23 cellular contexts compared by ENCODE assay signal in the genomic region with DNA sequence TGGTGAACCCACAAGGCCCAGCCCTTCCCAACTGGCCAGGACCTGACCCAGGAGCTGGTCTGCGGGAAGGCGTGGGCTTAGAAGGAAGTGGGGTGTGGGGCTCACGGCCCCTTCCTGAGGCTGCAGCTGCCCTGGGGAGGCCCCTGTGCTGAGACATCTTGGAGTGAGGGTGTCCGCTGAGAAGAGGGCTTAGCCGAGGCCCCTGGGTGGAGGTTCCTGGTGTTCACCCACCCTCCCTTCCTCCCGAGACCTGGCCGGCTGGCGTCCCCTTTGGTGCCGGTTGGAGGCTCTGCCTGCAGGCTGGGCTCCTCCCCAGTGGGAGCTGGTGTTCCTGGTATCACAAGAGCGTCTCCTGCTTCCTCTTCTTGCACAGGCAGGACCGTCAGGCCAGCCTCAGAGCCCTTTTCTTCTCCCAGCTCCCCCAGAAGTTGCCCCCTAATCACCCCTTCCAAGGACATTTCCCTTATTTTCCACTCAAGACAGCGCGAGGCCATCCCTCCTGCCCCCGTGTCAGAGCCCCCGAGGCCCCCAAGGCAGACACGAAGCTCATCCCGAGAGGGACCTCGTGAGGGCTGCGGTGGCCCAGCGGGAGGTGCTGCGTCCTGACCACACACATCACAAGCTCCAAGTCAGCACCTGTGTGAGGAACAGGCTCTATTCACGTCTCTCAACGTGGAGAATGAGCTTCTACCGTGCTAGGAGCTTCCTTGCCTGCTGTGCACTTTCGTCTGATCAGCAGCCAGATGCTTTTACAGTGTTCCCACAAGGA. TPM values are rescaled to one million over a fixed set of nuclear protein-coding genes. Genes with fewer than 3 reads are reported as not detected.
DNase-seq lines count a peak whose midpoint lies in the region; ATAC-seq, FAIRE-seq and TF ChIP-seq lines count a peak whose summit lies in the region.
"Had no signal": no experiment of that assay in that cellular context is flagged by ENCODE, and none has a peak within 500 bp of the region (broad histone marks: within the 10 kb centered on the region; RNA-seq: fewer than 3 reads in every experiment).

No MANE protein-coding gene starts in this region.

- WGBS in right lobe of liver (ENCODE audit: insufficient coverage, low coverage, low lambda C conversion rate, missing lambda C conversion rate) = 69% methylated on average over 13 of the region's 25 CpGs
- WGBS in HepG2 (ENCODE audit: low lambda C conversion rate) = 45% methylated on average over 12 of the region's 25 CpGs

- DNase-seq in right lobe of liver = peak in 1 of 3 donors; percentile 56
- no peak for DNase-seq in HepG2 (ENCODE audit: low spot score)
- DNase-seq in chondrocyte (ENCODE audit: low spot score) = peak; percentile 75
- DNase-seq in mesothelial cell of epicardium (ENCODE audit: low spot score in 2 of 2, unreplicated experiment in 2 of 2) = no peak
- DNase-seq in NK-92 treated with Interleukin-12 subunit alpha and Interleukin-12 subunit beta, amount 100 ng/mL, for 24 hours (lab: John Stamatoyannopoulos, UW) = no peak
- no peak for DNase-seq in stimulated activated naive CD8-positive, alpha-beta T cell treated with anti-CD3 and anti-CD28 coated beads, Interleukin-15, amount 100 ng/mL, for 72 hours
- no peak for DNase-seq in NCI-H1930 (lab: John Stamatoyannopoulos, UW)
- DNase-seq: activated CD4-positive, alpha-beta T cell treated with anti-CD3 and anti-CD28 coated beads, Interleukin-2, amount 50 U/mL, for 4 hours; activated naive CD4-positive, alpha-beta T cell treated with anti-CD3 and anti-CD28 coated beads, Interleukin-2, amount 10 ng/mL, durations not matched to agents 7 days and 5 days; activated T-cell treated with anti-CD3 and anti-CD28 coated beads, Interleukin-2, amount 50 U/mL, for 24 hours; CD8-positive, alpha-beta memory T cell; gastrocnemius medialis; mammary epithelial cell; natural killer cell; NCI-H187 treated with DMSO at 0.1 percent for 48 hours; NCI-H510A treated with DMSO at 0.1 percent for 48 hours; PC-9; SK-N-SH had no signal

- H3K4me2 ChIP-seq in HepG2 (ENCODE audit: low read depth, low read length) = no peak overlapping the region
- H3K4me2 ChIP-seq: PC-9, SK-N-SH had no signal

- H3K27me3 Mint-ChIP-seq in chondrocyte (ENCODE audit: low read depth) (peaks cover 11% of the 10 kb centered on the region), mesothelial cell of epicardium (ENCODE audit: low read depth) (peaks cover 35% of the 10 kb centered on the region)
- peaks cover 58% of the 10 kb centered on the region for H3K27me3 Mint-ChIP-seq in stimulated activated naive CD8-positive, alpha-beta T cell treated with anti-CD3 and anti-CD28 coated beads, Interleukin-15, amount 100 ng/mL, for 72 hours

- no peaks in the 10 kb centered on the region for H4K20me1 ChIP-seq in HepG2 (ENCODE audit: insufficient read depth, low read length)

- TF ChIP-seq CTCF in right lobe of liver (IDR thresholded peaks at IDR 0.05) = no peak
- no peak for TF ChIP-seq CTCF in HepG2 (CRISPR knock-in tag; IDR thresholded peaks at IDR 0.05)
- no peak for TF ChIP-seq CTCF in chondrocyte (IDR thresholded peaks at IDR 0.05)
- no peak for TF ChIP-seq CTCF in mesothelial cell of epicardium (IDR thresholded peaks at IDR 0.05; ENCODE audit: unreplicated experiment)

- H3K27me3 ChIP-seq in right lobe of liver (no peaks in the 10 kb centered on the region), HepG2 (ENCODE audit: control insufficient read depth in 1 of 2, insufficient read depth in 2 of 2, low read length in 2 of 2) (peaks cover 16 to 92% of the 10 kb centered on the region in 2 experiments)
- H3K27me3 ChIP-seq: gastrocnemius medialis, upper lobe of left lung had no signal

- no TSS peak for BruUV-seq in HepG2 (replicated peaks; lab: Mats Ljungman, UMichigan)

- no peaks in the 10 kb centered on the region for H3K79me2 ChIP-seq in HepG2 (ENCODE audit: insufficient read depth, low read length)

- H3K9me3 ChIP-seq in right lobe of liver = no peaks in the 10 kb centered on the region
- H3K9me3 ChIP-seq in HepG2 (ENCODE audit: low read length) = no peaks in the 10 kb centered on the region
- H3K9me3 ChIP-seq: gastrocnemius medialis, SK-N-SH, upper lobe of left lung had no signal

- H3K9me3 Mint-ChIP-seq in chondrocyte (ENCODE audit: low read depth) = no peaks in the 10 kb centered on the region
- H3K9me3 Mint-ChIP-seq in mesothelial cell of epicardium = no peaks in the 10 kb centered on the region
- no peaks in the 10 kb centered on the region for H3K9me3 Mint-ChIP-seq in stimulated activated naive CD8-positive, alpha-beta T cell treated with anti-CD3 and anti-CD28 coated beads, Interleukin-15, amount 100 ng/mL, for 72 hours
- H3K9me3 Mint-ChIP-seq: activated naive CD4-positive, alpha-beta T cell treated with anti-CD3 and anti-CD28 coated beads, Interleukin-2, amount 10 ng/mL, durations not matched to agents 7 days and 5 days; activated T-cell treated with anti-CD3 and anti-CD28 coated beads, Interleukin-2, amount 50 U/mL, for 24 hours; CD8-positive, alpha-beta memory T cell; natural killer cell; stimulated activated naive CD8-positive, alpha-beta T cell treated with anti-CD3 and anti-CD28 coated beads, Interleukin-15, Interleukin-2, amounts not matched to agents 100 ng/mL and 50 ng/mL, for 24 hours had no signal

- no peak overlapping the region for H3K9ac ChIP-seq in HepG2 (ENCODE audit: insufficient read depth, low read depth, low read length)
- H3K9ac ChIP-seq: SK-N-SH had no signal

- TF ChIP-seq EP300 in HepG2 (IDR thresholded peaks at IDR 0.05; ENCODE audit: low read depth in 2 of 2, low read length in 2 of 2) = no peak
- TF ChIP-seq EP300 in HepG2 (CRISPR knock-in tag; IDR thresholded peaks at IDR 0.05; ENCODE audit: borderline replicate concordance) = no peak

- H2AFZ ChIP-seq in HepG2 (ENCODE audit: low read length) = no peak overlapping the region
- H2AFZ ChIP-seq: PC-9 had no signal

- ATAC-seq in right lobe of liver (peak in 3 of 4 donors; percentile 7 to 52 (median 38)), HepG2 (no peak), GM19463 (IDR thresholded peaks at IDR 0.05; ENCODE audit: unreplicated experiment) (no peak)
- no peak for ATAC-seq in stimulated activated naive CD8-positive, alpha-beta T cell treated with anti-CD3 and anti-CD28 coated beads, Interleukin-15, amount 100 ng/mL, for 72 hours
- ATAC-seq: gastrocnemius medialis, natural killer cell had no signal

- no peak overlapping the region for H3K27ac Mint-ChIP-seq in chondrocyte (ENCODE audit: unreplicated experiment)
- peak overlapping the region; percentile 56 for H3K27ac Mint-ChIP-seq in mesothelial cell of epicardium
- H3K27ac Mint-ChIP-seq in stimulated activated naive CD8-positive, alpha-beta T cell treated with anti-CD3 and anti-CD28 coated beads, Interleukin-15, amount 100 ng/mL, for 72 hours = no peak overlapping the region
- H3K27ac Mint-ChIP-seq: activated naive CD4-positive, alpha-beta T cell treated with anti-CD3 and anti-CD28 coated beads, Interleukin-2, amount 10 ng/mL, durations not matched to agents 7 days and 5 days; activated T-cell treated with anti-CD3 and anti-CD28 coated beads, Interleukin-2, amount 50 U/mL, for 24 hours; CD8-positive, alpha-beta memory T cell; natural killer cell; stimulated activated naive CD8-positive, alpha-beta T cell treated with anti-CD3 and anti-CD28 coated beads, Interleukin-15, Interleukin-2, amounts not matched to agents 100 ng/mL and 50 ng/mL, for 24 hours had no signal

- no peak for TF ChIP-seq RAD21 in HepG2 (CRISPR knock-in tag; IDR thresholded peaks at IDR 0.05)

- H3K4me3 Mint-ChIP-seq in chondrocyte (ENCODE audit: unreplicated experiment) (no peak overlapping the region), mesothelial cell of epicardium (no peak overlapping the region)
- no peak overlapping the region for H3K4me3 Mint-ChIP-seq in stimulated activated naive CD8-positive, alpha-beta T cell treated with anti-CD3 and anti-CD28 coated beads, Interleukin-15, amount 100 ng/mL, for 72 hours
- H3K4me3 Mint-ChIP-seq: activated naive CD4-positive, alpha-beta T cell treated with anti-CD3 and anti-CD28 coated beads, Interleukin-2, amount 10 ng/mL, durations not matched to agents 7 days and 5 days; activated T-cell treated with anti-CD3 and anti-CD28 coated beads, Interleukin-2, amount 50 U/mL, for 24 hours; CD8-positive, alpha-beta memory T cell; natural killer cell; stimulated activated naive CD8-positive, alpha-beta T cell treated with anti-CD3 and anti-CD28 coated beads, Interleukin-15, Interleukin-2, amounts not matched to agents 100 ng/mL and 50 ng/mL, for 24 hours had no signal

- POLR2A ChIA-PET in HepG2 (lab: Yijun Ruan, JAX) = no interaction called here

- H3K36me3 ChIP-seq in right lobe of liver (no peaks in the 10 kb centered on the region), HepG2 (replicated peaks in 1 of 2; ENCODE audit: control insufficient read depth in 1 of 2, insufficient read depth in 2 of 2, low read length in 2 of 2) (no peaks in the 10 kb centered on the region)
- H3K36me3 ChIP-seq: gastrocnemius medialis, upper lobe of left lung had no signal

- CTCF ChIA-PET in HepG2 (lab: Yijun Ruan, JAX; ENCODE audit: low intra/inter-chr PET ratio, low total read pairs) = no interaction called here

- H3K27ac ChIP-seq in right lobe of liver = no peak overlapping the region
- no peak overlapping the region for H3K27ac ChIP-seq in HepG2 (ENCODE audit: extremely low read length, insufficient read depth, low read length)
- H3K27ac ChIP-seq: epithelial cell of prostate, gastrocnemius medialis, PC-9 had no signal

- FAIRE-seq in HepG2 (lab: Jason Lieb, UNC) = no peak

- H3K36me3 Mint-ChIP-seq in chondrocyte (ENCODE audit: low read depth) (no peaks in the 10 kb centered on the region), mesothelial cell of epicardium (no peaks in the 10 kb centered on the region)
- H3K36me3 Mint-ChIP-seq: activated naive CD4-positive, alpha-beta T cell treated with anti-CD3 and anti-CD28 coated beads, Interleukin-2, amount 10 ng/mL, durations not matched to agents 7 days and 5 days; CD8-positive, alpha-beta memory T cell; natural killer cell had no signal

- no peak overlapping the region for H3K4me3 ChIP-seq in right lobe of liver
- no peak overlapping the region for H3K4me3 ChIP-seq in HepG2 (replicated peaks in 1 of 3; ENCODE audit: insufficient read depth in 1 of 3, low read depth in 2 of 3, low read length in 3 of 3)
- H3K4me3 ChIP-seq: coronary artery, gastrocnemius medialis, PC-9, upper lobe of left lung had no signal

- peaks cover 0 to 10% (median 0%) of the 10 kb centered on the region in 4 donors for H3K4me1 ChIP-seq in right lobe of liver
- H3K4me1 ChIP-seq in HepG2 (ENCODE audit: insufficient read depth, low read length) = peaks cover 8% of the 10 kb centered on the region
- H3K4me1 ChIP-seq: gastrocnemius medialis had no signal

- intact Hi-C loops in right lobe of liver (cut with DNase I) (no loop called here), HepG2 (cut with micrococcal nuclease; ENCODE audit: unreplicated experiment) (no loop called here)

- in situ Hi-C loops in HepG2 (cut with HindIII; ENCODE audit: extremely low pct_ligation_motif_present, low pct_unique_long_range_greater_than_20kb) = no loop called here

- TF ChIP-seq POLR2A in right lobe of liver (IDR thresholded peaks at IDR 0.05) = no peak
- TF ChIP-seq POLR2A in HepG2 (IDR thresholded peaks at IDR 0.05; ENCODE audit: insufficient read depth in 1 of 2, low read depth in 2 of 2, low read length in 2 of 2) = no peak

- peaks cover 4% of the 10 kb centered on the region for H3K4me1 Mint-ChIP-seq in chondrocyte (ENCODE audit: low read depth)
- H3K4me1 Mint-ChIP-seq in mesothelial cell of epicardium = peaks cover 16% of the 10 kb centered on the region
- peaks cover 16% of the 10 kb centered on the region for H3K4me1 Mint-ChIP-seq in stimulated activated naive CD8-positive, alpha-beta T cell treated with anti-CD3 and anti-CD28 coated beads, Interleukin-15, amount 100 ng/mL, for 72 hours
- H3K4me1 Mint-ChIP-seq: activated naive CD4-positive, alpha-beta T cell treated with anti-CD3 and anti-CD28 coated beads, Interleukin-2, amount 10 ng/mL, durations not matched to agents 7 days and 5 days; CD8-positive, alpha-beta memory T cell; natural killer cell had no signal

RNA-seq across cellular contexts. Expression of a gene that starts 25.1 kb away (rescaled TPM):
- total RNA-seq in right lobe of liver = 10 to 100 TPM; 32.1 to 73.8 (median 57.3) TPM
- total RNA-seq in HepG2 (2016; rRNA removed; fragmentation: Illumina TruSeq; extraction: Trizol) = 14.5 and 19.9 TPM in 2 replicates
- 4.8 and 5.5 TPM in 2 replicates for total RNA-seq in HepG2 (2016; cell fraction: cytosol; rRNA removed; fragmentation: Illumina TruSeq; extraction: Trizol; ENCODE audit: low read depth)
- total RNA-seq in HepG2 (2016; cell fraction: insoluble cytoplasmic fraction; rRNA removed; fragmentation: Illumina TruSeq; extraction: Trizol) = 12.0 and 18.5 TPM in 2 replicates
- total RNA-seq in HepG2 (2016; cell fraction: membrane; rRNA removed; fragmentation: Illumina TruSeq; extraction: Trizol) = 11.5 and 11.6 TPM in 2 replicates
- total RNA-seq in HepG2 (2016; cell fraction: nucleus; rRNA removed; fragmentation: Illumina TruSeq; extraction: Trizol) = 20.5 and 24.2 TPM in 2 replicates
- 11.9 and 15.3 TPM in 2 replicates for polyA plus RNA-seq in HepG2 (2011; rRNA removed)
- polyA plus RNA-seq in HepG2 (2011; cell fraction: cytosol; rRNA removed) = 13.7 and 17.5 TPM in 2 replicates
- 24.6 and 26.4 TPM in 2 replicates for polyA plus RNA-seq in HepG2 (2011; cell fraction: nucleus; rRNA removed)
- polyA plus RNA-seq in HepG2 (2012) = 15.4 and 23.9 TPM in 2 replicates
- polyA plus RNA-seq in HepG2 (2016; cell fraction: cytosol; fragmentation: Illumina TruSeq; extraction: Trizol; ENCODE audit: low read depth) = 2.8 and 3.2 TPM in 2 replicates
- 18.9 and 20.0 TPM in 2 replicates for polyA plus RNA-seq in HepG2 (2016; cell fraction: insoluble cytoplasmic fraction; fragmentation: Illumina TruSeq; extraction: Trizol; ENCODE audit: low read depth)
- polyA plus RNA-seq in HepG2 (2016; cell fraction: membrane; fragmentation: Illumina TruSeq; extraction: Trizol; ENCODE audit: low read depth) = 10.0 and 10.7 TPM in 2 replicates
- polyA plus RNA-seq in HepG2 (2016; cell fraction: nucleus; fragmentation: Illumina TruSeq; extraction: Trizol; ENCODE audit: insufficient read depth, low read depth) = 38.8 and 44.3 TPM in 2 replicates
- polyA minus RNA-seq in HepG2 (2011; rRNA and poly(A)+ RNA removed; ENCODE audit: low replicate concordance) = 8.9 and 24.8 TPM in 2 replicates
- polyA minus RNA-seq in HepG2 (2011; cell fraction: cytosol; rRNA and poly(A)+ RNA removed) = 13.4 and 22.0 TPM in 2 replicates
- polyA minus RNA-seq in HepG2 (2011; cell fraction: nucleus; rRNA and poly(A)+ RNA removed) = 14.4 and 19.6 TPM in 2 replicates
- total RNA-seq in chondrocyte = 34.4 to 58.1 TPM (median 35.0 TPM) in 3 replicates
- total RNA-seq in mesothelial cell of epicardium = 16.7 to 18.3 TPM (median 17.8 TPM) in 3 replicates
- polyA plus RNA-seq: CD8-positive, alpha-beta memory T cell had no signal

Comparison
In these comparisons a context has a peak if more than half of its experiments do, and no peak if none do; other contexts are left out.
1. ATAC-seq: peak in right lobe of liver (3 of 4); none in HepG2 (single experiment), GM19463 (single experiment) and stimulated activated naive CD8-positive, alpha-beta T cell treated with anti-CD3 and anti-CD28 coated beads, Interleukin-15, amount 100 ng/mL, for 72 hours (single experiment).